In genomic region chr5:3330442-3330841, GRCh38 we compare ENCODE assay signal across 31 cellular contexts.
DNase-seq lines count a peak whose midpoint lies in the region; ATAC-seq and TF ChIP-seq lines count a peak whose summit lies in the region.
"Had no signal": no experiment of that assay in that cellular context is flagged by ENCODE, and none has a peak within 500 bp of the region (broad histone marks: within the 10 kb centered on the region; RNA-seq: fewer than 3 reads in every experiment).

No MANE protein-coding gene starts in this region.

- no peak for TF ChIP-seq CTCF in chondrocyte (IDR thresholded peaks at IDR 0.05)

- no peaks in the 10 kb centered on the region for H3K9me3 ChIP-seq in BLaER1
- peaks cover 0 to 4% (median 0%) of the 10 kb centered on the region in 11 experiments; a peak in 3 of 22 replicates for H3K9me3 ChIP-seq in BLaER1 treated with 17β-estradiol and CSF1 and Interleukin-3, amounts not matched to agents 10 nM and 100 nM (replicated peaks in 1 of 11)
- no peaks in the 10 kb centered on the region for H3K9me3 ChIP-seq in effector memory CD4-positive, alpha-beta T cell (ENCODE audit: control insufficient read depth, low read length)
- H3K9me3 ChIP-seq: A549, BE2C, Caco-2 had no signal

- H3K36me3 Mint-ChIP-seq in chondrocyte (ENCODE audit: low read depth), result no peaks in the 10 kb centered on the region
- H3K36me3 Mint-ChIP-seq: CD14-positive monocyte; CD4-positive, alpha-beta memory T cell; CD4-positive, CD25-positive, alpha-beta regulatory T cell; CD8-positive, alpha-beta memory T cell; CD8-positive, alpha-beta T cell had no signal

- H3K27ac Mint-ChIP-seq in chondrocyte (ENCODE audit: unreplicated experiment), result no peak overlapping the region
- H3K27ac Mint-ChIP-seq: B cell; CD14-positive monocyte; CD4-positive, alpha-beta memory T cell; CD4-positive, alpha-beta T cell; CD8-positive, alpha-beta memory T cell; CD8-positive, alpha-beta T cell had no signal

- no peak overlapping the region for H3K9ac ChIP-seq in BLaER1
- H3K9ac ChIP-seq in BLaER1 treated with 17β-estradiol and CSF1 and Interleukin-3, amounts not matched to agents 10 nM and 100 nM, result peak overlapping the region in 6 of 11 experiments; percentile 40 to 62 (median 53); a peak in 6 of 22 replicates

- ATAC-seq in HG02678 (IDR thresholded peaks at IDR 0.05; ENCODE audit: unreplicated experiment) (no peak), GM21381 (IDR thresholded peaks at IDR 0.05; ENCODE audit: unreplicated experiment) (no peak)
- ATAC-seq: A549; CD8-positive, alpha-beta T cell had no signal

- peak overlapping the region; percentile 68; the same call in 1 of the 2 replicates for H3K27ac ChIP-seq in BLaER1
- H3K27ac ChIP-seq in BLaER1 treated with 17β-estradiol and CSF1 and Interleukin-3, amounts not matched to agents 10 nM and 100 nM, result peak overlapping the region in 9 of 11 experiments; percentile 37 to 77 (median 74); a peak in 18 of 22 replicates
- no peak overlapping the region for H3K27ac ChIP-seq in effector memory CD4-positive, alpha-beta T cell (ENCODE audit: insufficient read depth, low read length, poor library complexity, severe bottlenecking)
- H3K27ac ChIP-seq: 22Rv1, A549, C4-2B had no signal

- DNase-seq in chondrocyte (ENCODE audit: low spot score), result peak; percentile 33
- no peak for DNase-seq in effector memory CD4-positive, alpha-beta T cell
- DNase-seq: 8988T; ACHN; AML-193; BE2C; C1 segment of cervical spinal cord; Caco-2; Calu3; CD4-positive, alpha-beta memory T cell; CD4-positive, alpha-beta T cell; CD4-positive, CD25-positive, alpha-beta regulatory T cell; CD8-positive, alpha-beta memory T cell; CD8-positive, alpha-beta T cell; COR-L47; DMS 273 treated with DMSO at 0.1 percent for 48 hours; DMS153; DMS53; DMS79; DMS79 treated with DMSO at 0.1 percent for 48 hours; DND-41; EL had no signal

- peaks cover 9% of the 10 kb centered on the region for H3K9me3 Mint-ChIP-seq in chondrocyte (ENCODE audit: low read depth)
- H3K9me3 Mint-ChIP-seq: CD4-positive, alpha-beta T cell; CD8-positive, alpha-beta T cell had no signal

- no peak overlapping the region for H3K4me3 Mint-ChIP-seq in chondrocyte (ENCODE audit: unreplicated experiment)
- H3K4me3 Mint-ChIP-seq: B cell; CD14-positive monocyte; CD4-positive, alpha-beta memory T cell; CD4-positive, alpha-beta T cell; CD4-positive, CD25-positive, alpha-beta regulatory T cell; CD8-positive, alpha-beta memory T cell; CD8-positive, alpha-beta T cell had no signal

- peak overlapping the region; percentile 82 for H3K4me2 ChIP-seq in BLaER1
- H3K4me2 ChIP-seq in BLaER1 treated with 17β-estradiol and CSF1 and Interleukin-3, amounts not matched to agents 10 nM and 100 nM, result peak overlapping the region; percentile 38 to 97 (median 84)
- H3K4me2 ChIP-seq: A549 had no signal

- H3K27me3 ChIP-seq in BLaER1, result no peaks in the 10 kb centered on the region
- no peaks in the 10 kb centered on the region for H3K27me3 ChIP-seq in BLaER1 treated with 17β-estradiol and CSF1 and Interleukin-3, amounts not matched to agents 10 nM and 100 nM
- H3K27me3 ChIP-seq in effector memory CD4-positive, alpha-beta T cell (replicated peaks; ENCODE audit: control insufficient read depth, insufficient read depth, low read length, poor library complexity, severe bottlenecking), result no peaks in the 10 kb centered on the region
- H3K27me3 ChIP-seq: BE2C had no signal

- H4K20me1 ChIP-seq in BLaER1, result no peaks in the 10 kb centered on the region
- no peaks in the 10 kb centered on the region for H4K20me1 ChIP-seq in BLaER1 treated with 17β-estradiol and CSF1 and Interleukin-3, amounts not matched to agents 10 nM and 100 nM

- H3K4me1 Mint-ChIP-seq in chondrocyte (ENCODE audit: low read depth), result peaks cover 2% of the 10 kb centered on the region
- H3K4me1 Mint-ChIP-seq: B cell; CD14-positive monocyte; CD4-positive, alpha-beta memory T cell; CD8-positive, alpha-beta memory T cell had no signal

- H3K4me1 ChIP-seq in BLaER1, result peaks cover 37% of the 10 kb centered on the region
- peaks cover 15 to 46% (median 39%) of the 10 kb centered on the region in 10 experiments for H3K4me1 ChIP-seq in BLaER1 treated with 17β-estradiol and CSF1 and Interleukin-3, amounts not matched to agents 10 nM and 100 nM
- H3K4me1 ChIP-seq in effector memory CD4-positive, alpha-beta T cell (ENCODE audit: control insufficient read depth, insufficient read depth, low read length, poor library complexity, severe bottlenecking), result no peaks in the 10 kb centered on the region
- H3K4me1 ChIP-seq: A549, BE2C, Caco-2 had no signal

- no peaks in the 10 kb centered on the region for H3K36me3 ChIP-seq in BLaER1
- H3K36me3 ChIP-seq in BLaER1 treated with 17β-estradiol and CSF1 and Interleukin-3, amounts not matched to agents 10 nM and 100 nM, result no peaks in the 10 kb centered on the region
- no peaks in the 10 kb centered on the region for H3K36me3 ChIP-seq in effector memory CD4-positive, alpha-beta T cell (ENCODE audit: control insufficient read depth, insufficient read depth, low read length)
- H3K36me3 ChIP-seq: BE2C had no signal

- no peaks in the 10 kb centered on the region for H3K27me3 Mint-ChIP-seq in chondrocyte (ENCODE audit: low read depth)
- H3K27me3 Mint-ChIP-seq: B cell; CD4-positive, alpha-beta memory T cell; CD4-positive, alpha-beta T cell; CD4-positive, CD25-positive, alpha-beta regulatory T cell; CD8-positive, alpha-beta memory T cell had no signal

- H3K4me3 ChIP-seq in BLaER1, result no peak overlapping the region
- H3K4me3 ChIP-seq in BLaER1 treated with 17β-estradiol and CSF1 and Interleukin-3, amounts not matched to agents 10 nM and 100 nM, result peak overlapping the region in 2 of 10 experiments; percentile 2 to 13; a peak in 1 of 20 replicates
- no peak overlapping the region for H3K4me3 ChIP-seq in effector memory CD4-positive, alpha-beta T cell (ENCODE audit: insufficient read depth, low read depth, low read length, poor library complexity, severe bottlenecking)
- H3K4me3 ChIP-seq: A549 had no signal
